Comparison of ENCODE assay signal across 8 cellular contexts in the genomic region with DNA sequence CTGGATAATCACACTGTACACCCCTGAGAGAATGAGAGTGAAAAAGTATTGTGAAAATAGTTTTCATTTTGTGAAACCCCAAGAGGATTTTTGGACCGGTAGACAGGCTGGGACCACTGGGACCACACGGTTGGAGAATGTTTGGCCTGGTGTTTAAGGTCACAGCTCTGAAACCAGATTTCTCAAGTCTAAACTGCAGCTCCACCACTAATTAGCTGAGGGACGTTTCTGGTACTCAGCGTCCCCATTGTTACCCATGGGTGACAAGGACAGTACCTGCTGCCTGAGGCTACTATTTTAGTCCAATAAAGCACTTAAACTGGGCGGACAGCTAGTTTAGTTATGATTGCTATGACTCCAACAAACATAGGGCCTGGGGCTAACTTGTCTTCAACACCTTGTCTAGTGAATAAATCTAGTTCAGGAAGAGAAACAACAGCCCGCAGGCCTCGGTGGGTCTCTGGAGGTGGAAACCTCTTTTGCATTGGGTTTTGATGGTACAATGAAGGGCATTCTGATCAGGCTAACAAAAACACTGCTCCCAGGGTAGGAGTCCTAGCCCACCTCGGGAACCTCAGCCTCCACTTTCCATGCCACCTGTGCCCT.
A peak's percentile ranks its signal among the peaks of the same experiment; 100 is the strongest.
DNase-seq lines count a peak whose midpoint lies in the region; FAIRE-seq and TF ChIP-seq lines count a peak whose summit lies in the region.

No MANE protein-coding gene starts in this region.

- peak overlapping the region; percentile 87 for H3K4me3 ChIP-seq in GM12865 (ENCODE audit: low read depth, low read length)
- H3K4me3 ChIP-seq in fibroblast of mammary gland (ENCODE audit: control insufficient read depth, low read depth, low read length) = peak overlapping the region; percentile 59
- H3K4me3 ChIP-seq in retinal pigment epithelial cell (ENCODE audit: low read length) = peak overlapping the region; percentile 72

- TF ChIP-seq CTCF in GM12865 (IDR thresholded peaks at IDR 0.05; ENCODE audit: insufficient read depth, low read depth, low read length, missing control alignments) (no peak), fibroblast of mammary gland (conservative IDR thresholded peaks at IDR 0.05; ENCODE audit: control insufficient read depth, insufficient read depth, low read depth, low read length) (no peak), retinal pigment epithelial cell (conservative IDR thresholded peaks at IDR 0.05; ENCODE audit: low read depth, low read length) (no peak), D721Med (IDR thresholded peaks at IDR 0.05; ENCODE audit: insufficient read depth, missing control alignments) (no peak)

- FAIRE-seq in urothelium cell line (lab: Jason Lieb, UNC) = no peak
- FAIRE-seq in D721Med (lab: Jason Lieb, UNC) = no peak

- peak; percentile 28 for DNase-seq in GM12865 (ENCODE audit: low read depth)
- DNase-seq in RPMI8226 = peak; percentile 5
- DNase-seq in fibroblast of mammary gland (ENCODE audit: low read depth) = no peak
- DNase-seq in retinal pigment epithelial cell (ENCODE audit: low read depth) = no peak
- no peak for DNase-seq in OCI-M2 (lab: John Stamatoyannopoulos, UW; ENCODE audit: unreplicated experiment)
- DNase-seq in NCI-H2227 (lab: John Stamatoyannopoulos, UW; ENCODE audit: unreplicated experiment) = no peak
- no peak for DNase-seq in urothelium cell line (ENCODE audit: low spot score)
- no peak for DNase-seq in D721Med (ENCODE audit: insufficient read length, low spot score)

Comparison
In these comparisons a context has a peak if more than half of its experiments do, and no peak if none do; other contexts are left out.
1. DNase-seq: peak in GM12865 (single experiment) and RPMI8226 (single experiment); none in fibroblast of mammary gland (single experiment), retinal pigment epithelial cell (single experiment), OCI-M2 (single experiment), NCI-H2227 (single experiment), urothelium cell line (single experiment) and D721Med (single experiment).
2. Peak in every context shown above with its lines, with median percentiles within 50 percentile points of each other: H3K4me3 ChIP-seq.